Comparison of ENCODE assay signal across 23 cellular contexts in the genomic region with DNA sequence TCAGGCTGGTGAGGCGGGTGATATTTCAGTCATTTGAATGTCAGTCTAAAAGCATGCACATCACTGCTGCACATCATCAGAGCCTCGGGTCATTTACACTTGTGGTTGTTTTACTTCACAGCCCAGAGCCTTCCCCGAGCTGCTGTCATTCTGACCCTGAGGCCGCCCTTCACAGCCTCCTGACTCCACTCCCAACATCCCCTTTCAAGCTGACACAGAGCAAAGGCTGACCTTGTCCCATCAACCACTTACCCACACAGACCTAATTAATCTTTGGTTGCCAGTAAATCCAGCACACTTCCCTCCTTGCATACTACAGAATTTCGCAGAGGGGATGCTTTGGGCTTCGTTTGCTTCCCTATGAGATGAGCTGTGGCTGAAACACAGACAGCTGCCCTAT.
DNase-seq lines count a peak whose midpoint lies in the region; ATAC-seq and TF ChIP-seq lines count a peak whose summit lies in the region.
"Had no signal": no experiment of that assay in that cellular context is flagged by ENCODE, and none has a peak within 500 bp of the region (broad histone marks: within the 10 kb centered on the region; RNA-seq: fewer than 3 reads in every experiment).

No MANE protein-coding gene starts in this region.

- H3K23ac ChIP-seq in neuronal stem cell (ENCODE audit: low read depth, low read length, poor library complexity), result no peak overlapping the region

- WGBS in neuronal stem cell (ENCODE audit: extremely low coverage in 2 of 2, insufficient read length in 2 of 2, insufficient replicate concordance in 1 of 2), 2 donors, result no CpG with 5 or more reads among the region's 6 CpGs

- no peak overlapping the region for H2BK15ac ChIP-seq in neuronal stem cell (ENCODE audit: low read length)

- no peak overlapping the region for H3K4me2 ChIP-seq in neuronal stem cell (ENCODE audit: insufficient read depth, low read length, poor library complexity, severe bottlenecking)

- peak overlapping the region; percentile 37 for H3K27ac ChIP-seq in cardiac muscle cell
- H3K27ac ChIP-seq in right atrium auricular region, result no peak overlapping the region
- no peak overlapping the region for H3K27ac ChIP-seq in neuronal stem cell (replicated peaks; ENCODE audit: low read length)
- H3K27ac ChIP-seq: 22Rv1; BLaER1 treated with 17β-estradiol and CSF1 and Interleukin-3, amounts not matched to agents 10 nM and 100 nM had no signal

- no peak overlapping the region for H3K4me3 ChIP-seq in cardiac muscle cell
- H3K4me3 ChIP-seq in right atrium auricular region, result no peak overlapping the region
- no peak overlapping the region for H3K4me3 ChIP-seq in neuronal stem cell (ENCODE audit: low read length in 2 of 2)
- H3K4me3 ChIP-seq: BLaER1 treated with 17β-estradiol and CSF1 and Interleukin-3, amounts not matched to agents 10 nM and 100 nM had no signal

- no peak overlapping the region for H2BK5ac ChIP-seq in neuronal stem cell (ENCODE audit: low read length)

- no peak overlapping the region for H2AK5ac ChIP-seq in neuronal stem cell (ENCODE audit: low read depth, low read length)

- H3K14ac ChIP-seq in neuronal stem cell (ENCODE audit: low read length), result no peak overlapping the region

- H2AFZ ChIP-seq in neuronal stem cell (ENCODE audit: low read length), result peak overlapping the region; percentile 57

- H3K27me3 ChIP-seq in cardiac muscle cell (no peaks in the 10 kb centered on the region), right atrium auricular region (no peaks in the 10 kb centered on the region), neuronal stem cell (ENCODE audit: control insufficient read depth in 3 of 3, insufficient read depth in 3 of 3, low read depth in 1 of 3, low read length in 3 of 3) (no peaks in the 10 kb centered on the region)
- H3K27me3 ChIP-seq: BLaER1 treated with 17β-estradiol and CSF1 and Interleukin-3, amounts not matched to agents 10 nM and 100 nM had no signal

- ATAC-seq in HG03342 (IDR thresholded peaks at IDR 0.05; ENCODE audit: unreplicated experiment) (no peak), HG03457 (IDR thresholded peaks at IDR 0.05; ENCODE audit: unreplicated experiment) (no peak)

- H4K8ac ChIP-seq in neuronal stem cell (ENCODE audit: low read depth, low read length), result no peak overlapping the region

- no peaks in the 10 kb centered on the region for H3K9me3 ChIP-seq in cardiac muscle cell (ENCODE audit: low read depth)
- H3K9me3 ChIP-seq in right atrium auricular region, result no peaks in the 10 kb centered on the region
- peaks cover 1 to 5% of the 10 kb centered on the region in 2 donors for H3K9me3 ChIP-seq in neuronal stem cell (replicated peaks in 1 of 2; ENCODE audit: control insufficient read depth in 2 of 2, insufficient read depth in 1 of 2, low read depth in 1 of 2, low read length in 2 of 2)
- H3K9me3 ChIP-seq: Caco-2 had no signal

- peak in 1 of 2 donors; percentile 32 for DNase-seq in cardiac muscle cell (ENCODE audit: low read depth in 1 of 2, low spot score in 1 of 2)
- no peak for DNase-seq in right atrium auricular region (ENCODE audit: low spot score)
- peak; percentile 69 for DNase-seq in islet precursor cell
- no peak for DNase-seq in neuronal stem cell (ENCODE audit: low spot score)
- no peak for DNase-seq in NCI-H2029 treated with DMSO at 0.1 percent for 48 hours (lab: John Stamatoyannopoulos, UW)
- no peak for DNase-seq in DMS53 (lab: John Stamatoyannopoulos, UW)
- DNase-seq: Caco-2; CD4-positive, alpha-beta memory T cell; GDM1; H7; KBM-7; MM.1S; NCI-H1048; NCI-H1436; NCI-H2029; NCI-H226; NCI-H510A treated with DMSO at 0.1 percent for 48 hours; NCI-H82; Right ventricle myocardium superior had no signal

- H3K9ac ChIP-seq in neuronal stem cell (ENCODE audit: low read depth, low read length, poor library complexity), result no peak overlapping the region
- H3K9ac ChIP-seq: BLaER1 treated with 17β-estradiol and CSF1 and Interleukin-3, amounts not matched to agents 10 nM and 100 nM had no signal

- H2BK12ac ChIP-seq in neuronal stem cell (ENCODE audit: low read length), result no peak overlapping the region

- H3K79me1 ChIP-seq in neuronal stem cell (ENCODE audit: low read depth, low read length), result no peaks in the 10 kb centered on the region

- no peaks in the 10 kb centered on the region for H3K36me3 ChIP-seq in cardiac muscle cell
- no peaks in the 10 kb centered on the region for H3K36me3 ChIP-seq in right atrium auricular region
- H3K36me3 ChIP-seq in neuronal stem cell (replicated peaks in 1 of 2; ENCODE audit: control insufficient read depth in 2 of 2, insufficient read depth in 2 of 2, low read length in 2 of 2), result no peaks in the 10 kb centered on the region
- H3K36me3 ChIP-seq: BLaER1 treated with 17β-estradiol and CSF1 and Interleukin-3, amounts not matched to agents 10 nM and 100 nM had no signal

- H2BK120ac ChIP-seq in neuronal stem cell (ENCODE audit: low read depth, low read length), result no peak overlapping the region

- H3K4me1 ChIP-seq in cardiac muscle cell (ENCODE audit: low read depth) (peaks cover 25% of the 10 kb centered on the region), right atrium auricular region (peaks cover 0 to 9% of the 10 kb centered on the region in 2 donors), neuronal stem cell (ENCODE audit: control insufficient read depth in 2 of 2, insufficient read depth in 1 of 2, low read depth in 1 of 2, low read length in 2 of 2) (peaks cover 7 to 14% of the 10 kb centered on the region in 2 donors)
- H3K4me1 ChIP-seq: Caco-2 had no signal

- H3K18ac ChIP-seq in neuronal stem cell (ENCODE audit: low read length), result no peak overlapping the region

- TF ChIP-seq CTCF in cardiac muscle cell (IDR thresholded peaks at IDR 0.05; ENCODE audit: low read depth, low read length), result no peak
- TF ChIP-seq CTCF in right atrium auricular region (IDR thresholded peaks at IDR 0.05), result no peak

- H3K4ac ChIP-seq in neuronal stem cell (ENCODE audit: low read length), result no peak overlapping the region

- no peak overlapping the region for H4K91ac ChIP-seq in neuronal stem cell (ENCODE audit: low read depth, low read length, poor library complexity)
